Comparison of ENCODE assay signal across 20 cellular contexts in genomic region chr9:125430161-125430485, GRCh38.
"Had no signal": no experiment of that assay in that cellular context is flagged by ENCODE, and none has a peak within 500 bp of the region (broad histone marks: within the 10 kb centered on the region; RNA-seq: fewer than 3 reads in every experiment).

No MANE protein-coding gene starts in this region.

- H2AFZ ChIP-seq: parathyroid adenoma had no signal

- H3K79me2 ChIP-seq: parathyroid adenoma had no signal

- H3K36me3 ChIP-seq: gastrocnemius medialis, heart right ventricle, left lung, sigmoid colon, stomach, thoracic aorta, transverse colon had no signal

- H3K27ac ChIP-seq: gastrocnemius medialis, heart right ventricle, left lung, parathyroid adenoma, psoas muscle, sigmoid colon, skin epidermis, stomach, thoracic aorta, transverse colon had no signal

- H3K9me3 Mint-ChIP-seq: central memory CD8-positive, alpha-beta T cell; naive thymus-derived CD8-positive, alpha-beta T cell had no signal

- ATAC-seq: esophagus mucosa; gastrocnemius medialis; heart right ventricle; left lung; mucosa of descending colon; naive thymus-derived CD8-positive, alpha-beta T cell; psoas muscle had no signal

- H3K4me1 Mint-ChIP-seq: central memory CD8-positive, alpha-beta T cell had no signal

- H3K9me3 ChIP-seq: gastrocnemius medialis, heart right ventricle, left lung, mucosa of descending colon, psoas muscle, sigmoid colon, stomach, thoracic aorta, transverse colon had no signal

- H3K36me3 Mint-ChIP-seq: naive thymus-derived CD8-positive, alpha-beta T cell had no signal

- DNase-seq: effector memory CD4-positive, alpha-beta T cell; gastrocnemius medialis; heart right ventricle; mammary epithelial cell; naive thymus-derived CD8-positive, alpha-beta T cell; retina; stimulated activated CD4-positive, alpha-beta T cell treated with anti-CD3 and anti-CD28 coated beads, Interleukin-12 subunit alpha, Interleukin-12 subunit beta, amount 100 ng/mL, for 4 hours; stimulated activated naive CD4-positive, alpha-beta T cell; stomach; substantia nigra; transverse colon had no signal

- H3K4me3 ChIP-seq: gastrocnemius medialis, heart right ventricle, left lung, mucosa of descending colon, psoas muscle, sigmoid colon, skin epidermis, stomach, thoracic aorta, transverse colon had no signal

- H3K27me3 ChIP-seq: gastrocnemius medialis, heart right ventricle, left lung, sigmoid colon, stomach, transverse colon had no signal

- H3K4me3 Mint-ChIP-seq: central memory CD8-positive, alpha-beta T cell; naive thymus-derived CD8-positive, alpha-beta T cell had no signal

- H3K9ac ChIP-seq: parathyroid adenoma had no signal

- H3K27me3 Mint-ChIP-seq: central memory CD8-positive, alpha-beta T cell; naive thymus-derived CD8-positive, alpha-beta T cell had no signal

- H3K27ac Mint-ChIP-seq: naive thymus-derived CD8-positive, alpha-beta T cell had no signal

- H3K4me1 ChIP-seq: gastrocnemius medialis, left lung, parathyroid adenoma, psoas muscle, stomach had no signal
